Comparison of ENCODE assay signal across 19 cellular contexts in genomic region chr12:92558241-92558773, GRCh38.
DNase-seq lines count a peak whose midpoint lies in the region; ATAC-seq, FAIRE-seq and TF ChIP-seq lines count a peak whose summit lies in the region.
"Had no signal": no experiment of that assay in that cellular context is flagged by ENCODE, and none has a peak within 500 bp of the region (broad histone marks: within the 10 kb centered on the region; RNA-seq: fewer than 3 reads in every experiment).

No MANE protein-coding gene starts in this region.

- TF ChIP-seq POLR2A in GM12892 (IDR thresholded peaks at IDR 0.05; ENCODE audit: low read depth, low read length), result peak; percentile 14; the same call in 1 of the 2 replicates

- FAIRE-seq in GM12892 (lab: Jason Lieb, UNC), result no peak

- peaks cover 17 to 22% of the 10 kb centered on the region in 2 donors for H3K4me1 ChIP-seq in muscle layer of duodenum (ENCODE audit: control insufficient read depth in 1 of 2, insufficient read depth in 2 of 2, low read length in 2 of 2)

- peak overlapping the region; percentile 60 for H3K27ac ChIP-seq in muscle layer of duodenum (ENCODE audit: low read length)
- H3K27ac ChIP-seq: coronary artery, epithelial cell of prostate, VCaP had no signal

- H3K4me3 ChIP-seq in muscle layer of duodenum (ENCODE audit: low read depth in 1 of 2, low read length in 2 of 2), result no peak overlapping the region
- H3K4me3 ChIP-seq: coronary artery, thyroid gland had no signal

- DNase-seq in activated CD4-positive, alpha-beta T cell treated with anti-CD3 and anti-CD28 coated beads, Interleukin-2, amount 10 ng/mL, durations not matched to agents 24 days and 14 days, result no peak
- DNase-seq in activated CD4-positive, alpha-beta T cell treated with anti-CD3 and anti-CD28 coated beads for 4 hours, result no peak
- DNase-seq in GM12892 (ENCODE audit: insufficient read length), result no peak
- no peak for DNase-seq in activated CD4-positive, alpha-beta memory T cell treated with anti-CD3 and anti-CD28 coated beads, Interleukin-2, amount 10 ng/mL, durations not matched to agents 7 days and 5 days
- DNase-seq: CD8-positive, alpha-beta T cell; NCI-H1105; NCI-H82; nucleus accumbens; RPMI8226; stimulated activated CD4-positive, alpha-beta T cell treated with anti-CD3 and anti-CD28 coated beads, Interleukin-4, amount 100 ng/mL, for 1 hour; stimulated activated CD8-positive, alpha-beta memory T cell treated with anti-CD3 and anti-CD28 coated beads, Interleukin-4, amount 100 ng/mL, for 48 hours; thyroid gland had no signal

- ATAC-seq in GM18517 (IDR thresholded peaks at IDR 0.05; ENCODE audit: unreplicated experiment) (no peak), GM18858 (IDR thresholded peaks at IDR 0.05; ENCODE audit: unreplicated experiment) (no peak), HG03139 (IDR thresholded peaks at IDR 0.05; ENCODE audit: unreplicated experiment) (no peak)
- ATAC-seq: CD8-positive, alpha-beta T cell had no signal

- H3K36me3 ChIP-seq in muscle layer of duodenum (ENCODE audit: control insufficient read depth in 1 of 2, insufficient read depth in 2 of 2, low read length in 2 of 2), result no peaks in the 10 kb centered on the region
- H3K36me3 ChIP-seq: thyroid gland had no signal

- peaks cover 64% of the 10 kb centered on the region for H3K4me1 Mint-ChIP-seq in activated CD4-positive, alpha-beta T cell treated with anti-CD3 and anti-CD28 coated beads, Interleukin-2, amount 10 ng/mL, durations not matched to agents 24 days and 14 days
- peaks cover 61% of the 10 kb centered on the region for H3K4me1 Mint-ChIP-seq in activated CD4-positive, alpha-beta memory T cell treated with anti-CD3 and anti-CD28 coated beads, Interleukin-2, amount 10 ng/mL, durations not matched to agents 7 days and 5 days

- no peaks in the 10 kb centered on the region for H3K27me3 Mint-ChIP-seq in activated CD4-positive, alpha-beta T cell treated with anti-CD3 and anti-CD28 coated beads, Interleukin-2, amount 10 ng/mL, durations not matched to agents 24 days and 14 days
- H3K27me3 Mint-ChIP-seq in activated CD4-positive, alpha-beta memory T cell treated with anti-CD3 and anti-CD28 coated beads, Interleukin-2, amount 10 ng/mL, durations not matched to agents 7 days and 5 days, result no peaks in the 10 kb centered on the region

- H3K9me3 ChIP-seq in muscle layer of duodenum (ENCODE audit: control insufficient read depth in 1 of 2, low read length in 2 of 2), result no peaks in the 10 kb centered on the region
- H3K9me3 ChIP-seq: thyroid gland had no signal

- intact Hi-C loops in activated CD4-positive, alpha-beta T cell treated with anti-CD3 and anti-CD28 coated beads, Interleukin-2, amount 10 ng/mL, durations not matched to agents 24 days and 14 days (cut with micrococcal nuclease), result no loop called here

- peaks cover 36% of the 10 kb centered on the region for H3K36me3 Mint-ChIP-seq in activated CD4-positive, alpha-beta T cell treated with anti-CD3 and anti-CD28 coated beads, Interleukin-2, amount 10 ng/mL, durations not matched to agents 24 days and 14 days (ENCODE audit: low read depth)
- H3K36me3 Mint-ChIP-seq in activated CD4-positive, alpha-beta memory T cell treated with anti-CD3 and anti-CD28 coated beads, Interleukin-2, amount 10 ng/mL, durations not matched to agents 7 days and 5 days (ENCODE audit: low read depth), result peaks cover 30% of the 10 kb centered on the region
- H3K36me3 Mint-ChIP-seq: CD8-positive, alpha-beta T cell had no signal

- POLR2A ChIA-PET in activated CD4-positive, alpha-beta memory T cell treated with anti-CD3 and anti-CD28 coated beads, Interleukin-2, amount 10 ng/mL, durations not matched to agents 7 days and 5 days (lab: Charles Lee), result interaction anchor here (2.1 to 3.6 kb wide), 4 partner anchors 18 to 413 kb away, joined by 14 to 40 read pairs (median 16); partner anchors contain the start of gene BTG1

- peaks cover 4% of the 10 kb centered on the region for H3K9me3 Mint-ChIP-seq in activated CD4-positive, alpha-beta T cell treated with anti-CD3 and anti-CD28 coated beads, Interleukin-2, amount 10 ng/mL, durations not matched to agents 24 days and 14 days
- H3K9me3 Mint-ChIP-seq in activated CD4-positive, alpha-beta memory T cell treated with anti-CD3 and anti-CD28 coated beads, Interleukin-2, amount 10 ng/mL, durations not matched to agents 7 days and 5 days, result peaks cover 6% of the 10 kb centered on the region
- H3K9me3 Mint-ChIP-seq: CD8-positive, alpha-beta T cell had no signal

- CTCF ChIA-PET in activated CD4-positive, alpha-beta memory T cell treated with anti-CD3 and anti-CD28 coated beads, Interleukin-2, amount 10 ng/mL, durations not matched to agents 7 days and 5 days (lab: Charles Lee), result interaction anchor here (2.6 kb wide), 1 partner anchor 55 kb away, joined by 11 read pairs; no protein-coding TSS in a partner anchor

- no peaks in the 10 kb centered on the region for H3K27me3 ChIP-seq in muscle layer of duodenum (ENCODE audit: low read depth, low read length)
- H3K27me3 ChIP-seq: thyroid gland had no signal

- peak overlapping the region; percentile 69 for H3K4me3 Mint-ChIP-seq in activated CD4-positive, alpha-beta T cell treated with anti-CD3 and anti-CD28 coated beads, Interleukin-2, amount 10 ng/mL, durations not matched to agents 24 days and 14 days
- peak overlapping the region; percentile 37 for H3K4me3 Mint-ChIP-seq in activated CD4-positive, alpha-beta memory T cell treated with anti-CD3 and anti-CD28 coated beads, Interleukin-2, amount 10 ng/mL, durations not matched to agents 7 days and 5 days
- H3K4me3 Mint-ChIP-seq: CD8-positive, alpha-beta T cell had no signal

- peak overlapping the region; percentile 80 for H3K27ac Mint-ChIP-seq in activated CD4-positive, alpha-beta T cell treated with anti-CD3 and anti-CD28 coated beads, Interleukin-2, amount 10 ng/mL, durations not matched to agents 24 days and 14 days
- H3K27ac Mint-ChIP-seq in activated CD4-positive, alpha-beta memory T cell treated with anti-CD3 and anti-CD28 coated beads, Interleukin-2, amount 10 ng/mL, durations not matched to agents 7 days and 5 days, result peak overlapping the region; percentile 47
